In the genomic region with DNA sequence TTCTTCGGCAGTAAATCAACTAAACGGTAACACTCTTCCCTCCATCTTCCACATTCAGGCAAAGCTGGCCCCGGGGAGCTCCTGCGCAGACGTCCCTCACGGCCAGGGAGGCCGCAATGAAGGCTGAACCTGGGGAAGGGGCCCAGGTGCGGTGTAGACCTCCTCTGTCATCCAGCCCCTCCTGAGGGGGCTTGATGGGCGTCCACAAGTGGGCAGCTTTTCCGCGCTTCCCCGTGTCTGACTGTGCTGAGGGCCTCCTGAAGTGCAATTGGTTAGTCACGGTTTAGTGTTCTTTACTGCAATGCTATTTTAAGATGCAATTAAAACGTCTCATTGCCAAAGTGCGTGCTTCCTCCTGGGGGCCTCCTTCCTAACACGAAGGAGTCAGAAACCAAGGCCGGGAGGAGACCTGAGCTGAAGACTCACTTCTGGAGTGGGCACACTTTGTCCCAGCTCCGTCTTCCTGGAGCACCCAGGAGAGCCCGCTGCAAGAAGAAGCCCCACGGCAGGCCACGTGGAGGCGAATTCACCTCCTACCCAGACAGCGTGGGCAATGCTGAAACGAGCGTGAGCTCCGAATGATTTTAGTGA, we compare ENCODE assay signal across 11 cellular contexts.
DNase-seq lines count a peak whose midpoint lies in the region; ATAC-seq and TF ChIP-seq lines count a peak whose summit lies in the region.
"Had no signal": no experiment of that assay in that cellular context is flagged by ENCODE, and none has a peak within 500 bp of the region (broad histone marks: within the 10 kb centered on the region; RNA-seq: fewer than 3 reads in every experiment).

No MANE protein-coding gene starts in this region.

- no peak overlapping the region for H3K4me3 ChIP-seq in GM06990 (replicated peaks; ENCODE audit: low read depth, low read length)
- H3K4me3 ChIP-seq: GM23248, thoracic aorta had no signal

- H3K27me3 ChIP-seq in GM06990 (replicated peaks; ENCODE audit: control insufficient read depth, insufficient read depth, low read length), result no peaks in the 10 kb centered on the region

- H3K4me1 Mint-ChIP-seq in activated CD8-positive, alpha-beta T cell treated with anti-CD3 and anti-CD28 coated beads for 36 hours (ENCODE audit: low read depth), result no peaks in the 10 kb centered on the region

- CTCF ChIA-PET in activated CD8-positive, alpha-beta T cell treated with anti-CD3 and anti-CD28 coated beads for 36 hours (lab: Charles Lee), result no interaction called here

- POLR2A ChIA-PET in activated CD8-positive, alpha-beta T cell treated with anti-CD3 and anti-CD28 coated beads for 36 hours (lab: Charles Lee), result no interaction called here

- H3K9me3 Mint-ChIP-seq in activated CD8-positive, alpha-beta T cell treated with anti-CD3 and anti-CD28 coated beads for 36 hours, result no peaks in the 10 kb centered on the region

- no peak overlapping the region for H3K4me3 Mint-ChIP-seq in activated CD8-positive, alpha-beta T cell treated with anti-CD3 and anti-CD28 coated beads for 36 hours

- no peaks in the 10 kb centered on the region for H3K36me3 Mint-ChIP-seq in activated CD8-positive, alpha-beta T cell treated with anti-CD3 and anti-CD28 coated beads for 36 hours (ENCODE audit: low read depth)

- DNase-seq in GM06990 (ENCODE audit: extremely low read depth, insufficient read length), result peak; percentile 23
- peak; percentile 47 for DNase-seq in NAMALWA (ENCODE audit: low spot score)
- peak; percentile 65 for DNase-seq in dedifferentiated amniotic fluid mesenchymal stem cell (ENCODE audit: extremely low spot score)
- DNase-seq in putamen (ENCODE audit: low spot score), result peak; percentile 19
- DNase-seq in NCI-H524 (lab: John Stamatoyannopoulos, UW), result no peak
- DNase-seq in HuH-7 (ENCODE audit: low spot score), result no peak
- DNase-seq in activated CD8-positive, alpha-beta T cell treated with anti-CD3 and anti-CD28 coated beads for 36 hours, result no peak
- DNase-seq: GM23248, NCI-H510A treated with DMSO at 0.1 percent for 48 hours had no signal

- no peak for ATAC-seq in GM21529 (IDR thresholded peaks at IDR 0.05; ENCODE audit: unreplicated experiment)
- ATAC-seq in activated CD8-positive, alpha-beta T cell treated with anti-CD3 and anti-CD28 coated beads for 36 hours, result no peak

- TF ChIP-seq CTCF in GM06990 (IDR thresholded peaks at IDR 0.05; ENCODE audit: insufficient read depth, low read length, poor library complexity, severe bottlenecking), result no peak
- no peak for TF ChIP-seq CTCF in activated CD8-positive, alpha-beta T cell treated with anti-CD3 and anti-CD28 coated beads for 36 hours (IDR thresholded peaks at IDR 0.05)

- no peaks in the 10 kb centered on the region for H3K27me3 Mint-ChIP-seq in activated CD8-positive, alpha-beta T cell treated with anti-CD3 and anti-CD28 coated beads for 36 hours

- H3K36me3 ChIP-seq in GM06990 (ENCODE audit: control insufficient read depth, insufficient read depth, low read length), result peaks cover 1% of the 10 kb centered on the region
- H3K36me3 ChIP-seq: thoracic aorta had no signal

- H3K27ac Mint-ChIP-seq in activated CD8-positive, alpha-beta T cell treated with anti-CD3 and anti-CD28 coated beads for 36 hours, result no peak overlapping the region

- intact Hi-C loops in activated CD8-positive, alpha-beta T cell treated with anti-CD3 and anti-CD28 coated beads for 36 hours (cut with micrococcal nuclease), result no loop called here

Comparison
In these comparisons a context has a peak if more than half of its experiments do, and no peak if none do; other contexts are left out.
1. DNase-seq: peak in GM06990 (single experiment), NAMALWA (single experiment), dedifferentiated amniotic fluid mesenchymal stem cell (single experiment) and putamen (single experiment); none in NCI-H524 (0 of 2), HuH-7 (single experiment) and activated CD8-positive, alpha-beta T cell treated with anti-CD3 and anti-CD28 coated beads for 36 hours (single experiment).